In the genomic region with DNA sequence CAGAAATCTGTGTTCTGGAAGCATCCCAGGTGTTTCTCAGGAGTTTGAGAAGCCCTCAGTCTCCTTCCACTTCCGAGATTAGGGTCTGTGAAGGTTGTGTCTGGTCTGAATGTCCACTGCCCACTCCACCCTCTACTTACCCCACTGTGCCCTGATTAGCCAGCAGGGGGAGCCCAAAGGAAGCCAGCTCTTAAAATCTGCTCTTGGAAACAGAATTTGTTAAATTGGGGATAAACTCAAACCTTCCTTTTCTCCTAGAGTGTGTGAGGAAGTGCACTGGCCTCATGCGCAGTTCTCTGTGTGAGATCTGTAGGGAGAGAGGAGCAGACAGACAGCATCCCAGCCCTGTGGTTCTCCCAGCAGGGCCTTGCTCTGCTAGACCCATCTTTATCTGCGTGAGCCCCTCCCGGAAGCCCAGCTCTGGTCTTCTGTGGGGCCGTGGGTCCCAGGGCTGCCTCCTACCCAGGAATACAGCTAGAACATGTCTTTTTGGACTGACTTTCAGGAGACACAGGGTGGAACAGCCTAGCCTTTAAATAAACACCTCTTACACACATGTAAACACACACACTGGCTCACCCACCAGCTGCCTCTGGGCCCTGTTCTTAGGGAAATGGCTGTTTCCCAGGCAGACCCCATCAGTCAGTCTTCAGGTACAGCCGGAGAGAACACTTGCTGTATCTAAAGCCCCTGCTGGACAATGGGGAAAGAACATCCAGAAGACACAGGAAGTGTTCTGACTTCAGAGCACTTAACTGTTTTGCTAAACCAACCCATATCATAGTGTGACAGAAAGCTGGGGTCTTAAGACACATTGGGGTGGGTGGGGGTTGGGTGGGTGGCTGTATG, we compare ENCODE assay signal across 8 cellular contexts. TPM values are rescaled to one million over a fixed set of nuclear protein-coding genes. Genes with fewer than 3 reads are reported as not detected.
DNase-seq lines count a peak whose midpoint lies in the region; ATAC-seq and TF ChIP-seq lines count a peak whose summit lies in the region.

No MANE protein-coding gene starts in this region.

- H3K27ac Mint-ChIP-seq in activated T-cell treated with anti-CD3 and anti-CD28 coated beads, Interleukin-2, amount 50 U/mL, for 24 hours: no peak overlapping the region

- intact Hi-C loops in posterior cingulate gyrus (cut with DNase I): loop anchor here (2.0 to 5.0 kb wide), 2 partner anchors 254 to 1194 kb away; no protein-coding TSS in a partner anchor

- no peaks in the 10 kb centered on the region for H3K9me3 Mint-ChIP-seq in activated T-cell treated with anti-CD3 and anti-CD28 coated beads, Interleukin-2, amount 50 U/mL, for 24 hours

- DNase-seq in DMS114 treated with DMSO at 0.1 percent for 48 hours (lab: John Stamatoyannopoulos, UW; ENCODE audit: unreplicated experiment): peak; percentile 8
- DNase-seq in H4 (ENCODE audit: low spot score): peak; percentile 43
- peak; percentile 27 for DNase-seq in NCI-H2227 treated with DMSO at 0.1 percent for 48 hours (lab: John Stamatoyannopoulos, UW)
- DNase-seq in activated T-cell treated with anti-CD3 and anti-CD28 coated beads, Interleukin-2, amount 50 U/mL, for 24 hours: peak; percentile 58
- peak; percentile 47 to 81 for DNase-seq in foreskin fibroblast
- DNase-seq in posterior cingulate gyrus: peak in 9 of 10 donors; percentile 27 to 92 (median 66)

- no peaks in the 10 kb centered on the region for H3K4me1 Mint-ChIP-seq in activated T-cell treated with anti-CD3 and anti-CD28 coated beads, Interleukin-2, amount 50 U/mL, for 24 hours (ENCODE audit: low read depth)

- no peak overlapping the region for H3K4me3 Mint-ChIP-seq in activated T-cell treated with anti-CD3 and anti-CD28 coated beads, Interleukin-2, amount 50 U/mL, for 24 hours

- no peaks in the 10 kb centered on the region for H3K27me3 Mint-ChIP-seq in activated T-cell treated with anti-CD3 and anti-CD28 coated beads, Interleukin-2, amount 50 U/mL, for 24 hours

- peaks cover 79% of the 10 kb centered on the region for H3K36me3 Mint-ChIP-seq in activated T-cell treated with anti-CD3 and anti-CD28 coated beads, Interleukin-2, amount 50 U/mL, for 24 hours (ENCODE audit: low read depth)

- TF ChIP-seq CTCF in foreskin fibroblast (IDR thresholded peaks at IDR 0.05; ENCODE audit: low read depth, low read length): peak; percentile 96

- ATAC-seq in HG02588 (IDR thresholded peaks at IDR 0.05; ENCODE audit: unreplicated experiment): no peak
- ATAC-seq in GM18870 (IDR thresholded peaks at IDR 0.05; ENCODE audit: unreplicated experiment): no peak

- no peak overlapping the region for H3K4me3 ChIP-seq in foreskin fibroblast (ENCODE audit: low read depth in 1 of 2, low read length in 2 of 2)

RNA-seq across cellular contexts. Expression of gene SMYD2, which starts 52.2 kb away (rescaled TPM):
- 71.8 and 73.4 TPM in 2 replicates for total RNA-seq in H4 (2014; rRNA removed; shearing (Covaris generic))

Comparison
In these comparisons a context has a peak if more than half of its experiments do, and no peak if none do; other contexts are left out.
1. DNase-seq: peak in every context shown above with its lines; median percentile 66 in posterior cingulate gyrus; 64 in foreskin fibroblast; 58 in activated T-cell treated with anti-CD3 and anti-CD28 coated beads, Interleukin-2, amount 50 U/mL, for 24 hours; 43 in H4; 27 in NCI-H2227 treated with DMSO at 0.1 percent for 48 hours; 8 in DMS114 treated with DMSO at 0.1 percent for 48 hours.